Comparison of ENCODE assay signal across 8 cellular contexts in genomic region chr2:216013080-216013909, GRCh38. TPM values are rescaled to one million over a fixed set of nuclear protein-coding genes. Genes with fewer than 3 reads are reported as not detected.
DNase-seq lines count a peak whose midpoint lies in the region; ATAC-seq and TF ChIP-seq lines count a peak whose summit lies in the region.

MREG (minus strand) TSS chr2:216013551; CDS start chr2:216013327, 224 bp downstream.

- peak within 1 kb of the TSS; percentile 85 for H3K4me2 ChIP-seq in hepatocyte

- peaks cover 6% of the 10 kb centered on the region for H3K36me3 Mint-ChIP-seq in T-helper 2 cell treated with Interferon-gamma antibody and Interleukin-4, amounts not matched to agents 5 μg/mL and 100 μg/mL, for 36 hours (ENCODE audit: low read depth)

- peak within 1 kb of the TSS; percentile 67 to 95 for H3K4me3 ChIP-seq in ascending aorta
- H3K4me3 ChIP-seq in hepatocyte: peak within 1 kb of the TSS; percentile 59

- DNase-seq in NCI-H146 treated with DMSO at 0.1 percent for 48 hours (lab: John Stamatoyannopoulos, UW; ENCODE audit: unreplicated experiment): peak; percentile 57
- peak; percentile 79 for DNase-seq in T-helper 2 cell treated with Interferon-gamma antibody and Interleukin-4, amounts not matched to agents 5 μg/mL and 100 μg/mL, for 36 hours (ENCODE audit: low spot score)
- peak in 1 of 2 donors; percentile 80 for DNase-seq in ascending aorta (ENCODE audit: low spot score in 2 of 2)
- peak; percentile 89 for DNase-seq in hepatocyte (ENCODE audit: low spot score)
- DNase-seq in retina: peak; percentile 68
- no peak for DNase-seq in OCI-M2 (lab: John Stamatoyannopoulos, UW; ENCODE audit: unreplicated experiment)

- no peaks in the 10 kb centered on the region for H3K9me3 ChIP-seq in ascending aorta
- no peaks in the 10 kb centered on the region for H3K9me3 ChIP-seq in hepatocyte (ENCODE audit: low read depth)

- no peaks in the 10 kb centered on the region for H4K20me1 ChIP-seq in hepatocyte (ENCODE audit: insufficient read depth, poor library complexity, severe bottlenecking)

- peak within 1 kb of the TSS; percentile 92 for H3K4me3 Mint-ChIP-seq in T-helper 2 cell treated with Interferon-gamma antibody and Interleukin-4, amounts not matched to agents 5 μg/mL and 100 μg/mL, for 36 hours

- H3K79me2 ChIP-seq in hepatocyte: peaks cover 24% of the 10 kb centered on the region

- intact Hi-C loops in ascending aorta (cut with DNase I): no loop called here

- peak; percentile 28 for ATAC-seq in GM18499 (IDR thresholded peaks at IDR 0.05; ENCODE audit: insufficient read depth, unreplicated experiment)
- peak; percentile 33 for ATAC-seq in HG02870 (IDR thresholded peaks at IDR 0.05; ENCODE audit: unreplicated experiment)

- no peaks in the 10 kb centered on the region for H3K9me3 Mint-ChIP-seq in T-helper 2 cell treated with Interferon-gamma antibody and Interleukin-4, amounts not matched to agents 5 μg/mL and 100 μg/mL, for 36 hours

- H3K27ac ChIP-seq in ascending aorta (peak within 1 kb of the TSS in 1 of 2 donors; percentile 41), hepatocyte (peak within 1 kb of the TSS; percentile 68)

- peak within 1 kb of the TSS; percentile 67 for H3K27ac Mint-ChIP-seq in T-helper 2 cell treated with Interferon-gamma antibody and Interleukin-4, amounts not matched to agents 5 μg/mL and 100 μg/mL, for 36 hours

- peaks cover 48% of the 10 kb centered on the region for H3K4me1 Mint-ChIP-seq in T-helper 2 cell treated with Interferon-gamma antibody and Interleukin-4, amounts not matched to agents 5 μg/mL and 100 μg/mL, for 36 hours (ENCODE audit: low read depth)

- peak within 1 kb of the TSS; percentile 63 for H2AFZ ChIP-seq in hepatocyte

- peak; percentile 30 to 69 (median 66) for TF ChIP-seq CTCF in ascending aorta (IDR thresholded peaks at IDR 0.05)
- TF ChIP-seq CTCF in hepatocyte (IDR thresholded peaks at IDR 0.05; ENCODE audit: poor library complexity): peak; percentile 80

- under 1% methylated on average over 62 of the region's 70 CpGs for WGBS in hepatocyte (ENCODE audit: low lambda C conversion rate, missing lambda C conversion rate)

- H3K36me3 ChIP-seq in ascending aorta (no peaks in the 10 kb centered on the region), hepatocyte (replicated peaks; ENCODE audit: insufficient read depth, low read depth) (no peaks in the 10 kb centered on the region)

- H3K27me3 ChIP-seq in ascending aorta: no peaks in the 10 kb centered on the region
- H3K27me3 ChIP-seq in hepatocyte: no peaks in the 10 kb centered on the region

- H3K9me2 ChIP-seq in hepatocyte (replicated peaks; ENCODE audit: insufficient read depth): no peaks in the 10 kb centered on the region

- no peaks in the 10 kb centered on the region for H3K27me3 Mint-ChIP-seq in T-helper 2 cell treated with Interferon-gamma antibody and Interleukin-4, amounts not matched to agents 5 μg/mL and 100 μg/mL, for 36 hours (ENCODE audit: low read depth)

- H3K4me1 ChIP-seq in ascending aorta (peaks cover 0 to 4% of the 10 kb centered on the region in 2 donors), hepatocyte (ENCODE audit: insufficient read depth) (no peaks in the 10 kb centered on the region)

RNA-seq across cellular contexts. Expression of gene MREG, which starts in this region (rescaled TPM):
- not detected for total RNA-seq in ascending aorta
- 10.1 and 12.9 TPM in 2 replicates for total RNA-seq in hepatocyte
- polyA plus RNA-seq in hepatocyte: 5.6 and 7.1 TPM in 2 replicates

Comparison
In these comparisons a context has a peak if more than half of its experiments do, and no peak if none do; other contexts are left out.
1. RNA of gene MREG (total RNA-seq): 10.1 to 12.9 TPM in hepatocyte; not detected in ascending aorta (single experiment); every median in the first group is over 10 times any median in the second.